In genomic region chr10:26022831-26023230, GRCh38 we compare ENCODE assay signal across 39 cellular contexts.
"Had no signal": no experiment of that assay in that cellular context is flagged by ENCODE, and none has a peak within 500 bp of the region (broad histone marks: within the 10 kb centered on the region; RNA-seq: fewer than 3 reads in every experiment).

No MANE protein-coding gene starts in this region.

- H3K4me3 Mint-ChIP-seq: activated naive CD4-positive, alpha-beta T cell treated with anti-CD3 and anti-CD28 coated beads for 36 hours; activated naive CD4-positive, alpha-beta T cell treated with anti-CD3 and anti-CD28 coated beads, Interleukin-2, amount 10 ng/mL, durations not matched to agents 7 days and 5 days; activated naive CD4-positive, alpha-beta T cell treated with anti-CD3 and anti-CD28 coated beads, Interleukin-2, amount 50 U/mL, for 24 hours; activated naive CD8-positive, alpha-beta T cell; activated naive CD8-positive, alpha-beta T cell treated with anti-CD3 and anti-CD28 coated beads for 36 hours; activated naive CD8-positive, alpha-beta T cell treated with anti-CD3 and anti-CD28 coated beads, Interleukin-2, amount 10 ng/mL, durations not matched to agents 7 days and 5 days; activated naive CD8-positive, alpha-beta T cell treated with anti-CD3 and anti-CD28 coated beads, Interleukin-2, amount 50 U/mL, for 24 hours; activated T-cell treated with anti-CD3 and anti-CD28 coated beads, Interleukin-2, amount 50 U/mL, for 24 hours; activated T-cell treated with anti-CD3 and anti-CD28 coated beads, Interleukin-2, amount 50 U/mL, for 4 hours; activated T-cell treated with anti-CD3 and anti-CD28 coated beads, Interleukin-2, amount 50 U/mL, for 72 hours; activated T-helper 1 cell treated with anti-CD3 and anti-CD28 coated beads, Interleukin-12 subunit alpha, Interleukin-12 subunit beta, Interleukin-2, Interleukin-4 antibody, amounts not matched to agents 30 ng/mL and 10 ng/mL and 1 ng/mL, durations not matched to agents 14 hours and 24 hours and 36 hours; activated T-helper 17 cell treated with anti-CD3 and anti-CD28 coated beads, Interleukin-2, amount 50 U/mL, for 72 hours; brain; central memory CD8-positive, alpha-beta T cell had no signal

- H3K27me3 ChIP-seq: adrenal gland, ascending aorta, body of pancreas, brain microvascular endothelial cell, breast epithelium, cardiac muscle cell had no signal

- ATAC-seq: activated naive CD4-positive, alpha-beta T cell treated with anti-CD3 and anti-CD28 coated beads, Interleukin-2, amount 50 U/mL, for 72 hours; activated naive CD8-positive, alpha-beta T cell treated with anti-CD3 and anti-CD28 coated beads, Interleukin-2, amount 50 U/mL, for 24 hours; activated T-cell treated with anti-CD3 and anti-CD28 coated beads, Interleukin-2, amount 50 U/mL, for 4 hours; activated T-cell treated with anti-CD3 and anti-CD28 coated beads, Interleukin-2, amount 50 U/mL, for 72 hours; activated T-helper 17 cell treated with anti-CD3 and anti-CD28 coated beads, Interleukin-2, amount 50 U/mL, for 72 hours; body of pancreas had no signal

- H3K27me3 Mint-ChIP-seq: activated naive CD4-positive, alpha-beta T cell treated with anti-CD3 and anti-CD28 coated beads, Interleukin-2, amount 10 ng/mL, durations not matched to agents 7 days and 5 days; activated naive CD8-positive, alpha-beta T cell treated with anti-CD3 and anti-CD28 coated beads for 36 hours; activated naive CD8-positive, alpha-beta T cell treated with anti-CD3 and anti-CD28 coated beads, Interleukin-2, amount 50 U/mL, for 24 hours; activated T-cell treated with anti-CD3 and anti-CD28 coated beads, Interleukin-2, amount 50 U/mL, for 24 hours; activated T-helper 17 cell treated with anti-CD3 and anti-CD28 coated beads, Interleukin-2, amount 50 U/mL, for 72 hours; brain; central memory CD8-positive, alpha-beta T cell had no signal

- FAIRE-seq: astrocyte, bronchial epithelial cell had no signal

- H3K36me3 ChIP-seq: adrenal gland, ascending aorta, brain microvascular endothelial cell, breast epithelium, cardiac muscle cell had no signal

- H3K36me3 Mint-ChIP-seq: activated naive CD4-positive, alpha-beta T cell treated with anti-CD3 and anti-CD28 coated beads, Interleukin-2, amount 10 ng/mL, durations not matched to agents 7 days and 5 days; activated naive CD4-positive, alpha-beta T cell treated with anti-CD3 and anti-CD28 coated beads, Interleukin-2, amount 50 U/mL, for 24 hours; activated naive CD4-positive, alpha-beta T cell treated with anti-CD3 and anti-CD28 coated beads, Interleukin-2, amount 50 U/mL, for 72 hours; activated naive CD8-positive, alpha-beta T cell; activated naive CD8-positive, alpha-beta T cell treated with anti-CD3 and anti-CD28 coated beads for 36 hours; activated naive CD8-positive, alpha-beta T cell treated with anti-CD3 and anti-CD28 coated beads, Interleukin-2, amount 10 ng/mL, durations not matched to agents 7 days and 5 days; brain had no signal

- H3K27ac ChIP-seq: adrenal gland, ascending aorta, body of pancreas, brain microvascular endothelial cell, breast epithelium, cardiac muscle cell had no signal

- H3K27ac Mint-ChIP-seq: activated naive CD4-positive, alpha-beta T cell treated with anti-CD3 and anti-CD28 coated beads for 36 hours; activated naive CD4-positive, alpha-beta T cell treated with anti-CD3 and anti-CD28 coated beads, Interleukin-2, amount 10 ng/mL, durations not matched to agents 7 days and 5 days; activated naive CD4-positive, alpha-beta T cell treated with anti-CD3 and anti-CD28 coated beads, Interleukin-2, amount 50 U/mL, for 24 hours; activated naive CD4-positive, alpha-beta T cell treated with anti-CD3 and anti-CD28 coated beads, Interleukin-2, amount 50 U/mL, for 72 hours; activated naive CD8-positive, alpha-beta T cell; activated naive CD8-positive, alpha-beta T cell treated with anti-CD3 and anti-CD28 coated beads for 36 hours; activated naive CD8-positive, alpha-beta T cell treated with anti-CD3 and anti-CD28 coated beads, Interleukin-2, amount 10 ng/mL, durations not matched to agents 7 days and 5 days; activated naive CD8-positive, alpha-beta T cell treated with anti-CD3 and anti-CD28 coated beads, Interleukin-2, amount 50 U/mL, for 24 hours; activated T-cell treated with anti-CD3 and anti-CD28 coated beads, Interleukin-2, amount 50 U/mL, for 24 hours; activated T-cell treated with anti-CD3 and anti-CD28 coated beads, Interleukin-2, amount 50 U/mL, for 72 hours; activated T-helper 1 cell treated with anti-CD3 and anti-CD28 coated beads, Interleukin-12 subunit alpha, Interleukin-12 subunit beta, Interleukin-2, Interleukin-4 antibody, amounts not matched to agents 30 ng/mL and 10 ng/mL and 1 ng/mL, durations not matched to agents 14 hours and 24 hours and 36 hours; activated T-helper 17 cell treated with anti-CD3 and anti-CD28 coated beads, Interleukin-2, amount 50 U/mL, for 72 hours; activated T-helper 2 cell treated with anti-CD3 and anti-CD28 coated beads, Interferon-gamma antibody, Interleukin-2, Interleukin-4, amounts not matched to agents 10 μg/mL and 5 μg/mL and 100 μg/mL, durations not matched to agents 14 hours and 24 hours and 36 hours; brain had no signal

- H3K4me3 ChIP-seq: adrenal gland, ascending aorta, body of pancreas, breast epithelium, cardiac muscle cell had no signal

- DNase-seq: activated effector memory CD4-positive, alpha-beta T cell treated with anti-CD3 and anti-CD28 coated beads, Interleukin-2, amount 50 U/mL, for 16 hours; activated effector memory CD4-positive, alpha-beta T cell treated with Interleukin-2 at 50 U/mL for 16 hours; activated gamma-delta T cell; activated gamma-delta T cell treated with Interleukin-2 at 50 U/mL for 16 hours; activated naive CD4-positive, alpha-beta T cell; activated naive CD4-positive, alpha-beta T cell treated with anti-CD3 and anti-CD28 coated beads for 36 hours; activated naive CD4-positive, alpha-beta T cell treated with anti-CD3 and anti-CD28 coated beads, Interleukin-2, amount 10 ng/mL, durations not matched to agents 7 days and 5 days; activated naive CD4-positive, alpha-beta T cell treated with anti-CD3 and anti-CD28 coated beads, Interleukin-2, amount 50 U/mL, for 16 hours; activated naive CD4-positive, alpha-beta T cell treated with Interleukin-2 at 50 U/mL for 16 hours; activated naive CD8-positive, alpha-beta T cell treated with anti-CD3 and anti-CD28 coated beads for 36 hours; activated naive CD8-positive, alpha-beta T cell treated with anti-CD3 and anti-CD28 coated beads, Interleukin-2, amount 10 ng/mL, durations not matched to agents 7 days and 5 days; activated naive CD8-positive, alpha-beta T cell treated with anti-CD3 and anti-CD28 coated beads, Interleukin-2, amount 50 U/mL, for 24 hours; activated T-cell treated with anti-CD3 and anti-CD28 coated beads, Interleukin-2, amount 50 U/mL, for 24 hours; activated T-cell treated with anti-CD3 and anti-CD28 coated beads, Interleukin-2, amount 50 U/mL, for 4 hours; activated T-cell treated with anti-CD3 and anti-CD28 coated beads, Interleukin-2, amount 50 U/mL, for 48 hours; activated T-cell treated with anti-CD3 and anti-CD28 coated beads, Interleukin-2, amount 50 U/mL, for 72 hours; adrenal gland; amniotic stem cell; amygdala; anterior cingulate cortex; aorta; body of pancreas; brain microvascular endothelial cell; caudate nucleus; central memory CD4-positive, alpha-beta T cell; cerebellar nuclear complex had no signal

- H3K4me1 ChIP-seq: adrenal gland, ascending aorta, body of pancreas, breast epithelium had no signal

- H3K9me3 Mint-ChIP-seq: activated naive CD4-positive, alpha-beta T cell treated with anti-CD3 and anti-CD28 coated beads for 36 hours; activated naive CD4-positive, alpha-beta T cell treated with anti-CD3 and anti-CD28 coated beads, Interleukin-2, amount 10 ng/mL, durations not matched to agents 7 days and 5 days; activated naive CD4-positive, alpha-beta T cell treated with anti-CD3 and anti-CD28 coated beads, Interleukin-2, amount 50 U/mL, for 24 hours; activated naive CD4-positive, alpha-beta T cell treated with anti-CD3 and anti-CD28 coated beads, Interleukin-2, amount 50 U/mL, for 72 hours; activated naive CD8-positive, alpha-beta T cell treated with anti-CD3 and anti-CD28 coated beads for 36 hours; activated naive CD8-positive, alpha-beta T cell treated with anti-CD3 and anti-CD28 coated beads, Interleukin-2, amount 10 ng/mL, durations not matched to agents 7 days and 5 days; activated naive CD8-positive, alpha-beta T cell treated with anti-CD3 and anti-CD28 coated beads, Interleukin-2, amount 50 U/mL, for 24 hours; activated T-cell treated with anti-CD3 and anti-CD28 coated beads, Interleukin-2, amount 50 U/mL, for 24 hours; activated T-cell treated with anti-CD3 and anti-CD28 coated beads, Interleukin-2, amount 50 U/mL, for 4 hours; activated T-cell treated with anti-CD3 and anti-CD28 coated beads, Interleukin-2, amount 50 U/mL, for 72 hours; activated T-helper 1 cell treated with anti-CD3 and anti-CD28 coated beads, Interleukin-12 subunit alpha, Interleukin-12 subunit beta, Interleukin-2, Interleukin-4 antibody, amounts not matched to agents 30 ng/mL and 10 ng/mL and 1 ng/mL, durations not matched to agents 14 hours and 24 hours and 36 hours; activated T-helper 17 cell treated with anti-CD3 and anti-CD28 coated beads, Interleukin-2, amount 50 U/mL, for 72 hours; activated T-helper 2 cell treated with anti-CD3 and anti-CD28 coated beads, Interferon-gamma antibody, Interleukin-2, Interleukin-4, amounts not matched to agents 10 μg/mL and 5 μg/mL and 100 μg/mL, durations not matched to agents 14 hours and 24 hours and 36 hours; central memory CD8-positive, alpha-beta T cell had no signal

- H3K4me1 Mint-ChIP-seq: activated naive CD4-positive, alpha-beta T cell treated with anti-CD3 and anti-CD28 coated beads, Interleukin-2, amount 10 ng/mL, durations not matched to agents 7 days and 5 days; activated naive CD4-positive, alpha-beta T cell treated with anti-CD3 and anti-CD28 coated beads, Interleukin-2, amount 50 U/mL, for 24 hours; activated naive CD8-positive, alpha-beta T cell treated with anti-CD3 and anti-CD28 coated beads for 36 hours; activated naive CD8-positive, alpha-beta T cell treated with anti-CD3 and anti-CD28 coated beads, Interleukin-2, amount 10 ng/mL, durations not matched to agents 7 days and 5 days; activated naive CD8-positive, alpha-beta T cell treated with anti-CD3 and anti-CD28 coated beads, Interleukin-2, amount 50 U/mL, for 24 hours; activated T-helper 17 cell treated with anti-CD3 and anti-CD28 coated beads, Interleukin-2, amount 50 U/mL, for 72 hours; central memory CD8-positive, alpha-beta T cell had no signal
